ENCODE assay signal across 28 cellular contexts in genomic region chr1:175369696-175370095, GRCh38.
"Had no signal": no experiment of that assay in that cellular context is flagged by ENCODE, and none has a peak within 500 bp of the region (broad histone marks: within the 10 kb centered on the region; RNA-seq: fewer than 3 reads in every experiment).

No MANE protein-coding gene starts in this region.

- ATAC-seq: left colon; mucosa of descending colon; naive thymus-derived CD4-positive, alpha-beta T cell; natural killer cell treated with Interleukin-12 subunit alpha and Interleukin-12 subunit beta and Interleukin-15 and Interleukin-18, amount 100 ng/mL, for 72 hours; pancreas; right cardiac atrium; sciatic nerve; stimulated activated naive B cell treated with anti-CD40 and anti-IgM and Interleukin-4, amounts not matched to agents 10 μg/mL and 1 μg/mL and 100 μg/mL, for 72 hours; stimulated activated naive CD8-positive, alpha-beta T cell treated with anti-CD3 and anti-CD28 coated beads, Interleukin-15, Interleukin-2, amounts not matched to agents 100 U/mL and 50 U/mL, for 24 hours; upper lobe of right lung had no signal

- H3K4me3 ChIP-seq: left ventricle myocardium inferior, lung, mucosa of descending colon, pancreas, prostate gland, skin epidermis, stomach, testis, thyroid gland, transverse colon, upper lobe of right lung had no signal

- H3K4me3 Mint-ChIP-seq: naive thymus-derived CD4-positive, alpha-beta T cell; natural killer cell treated with Interleukin-12 subunit alpha and Interleukin-12 subunit beta and Interleukin-15 and Interleukin-18, amount 100 ng/mL, for 72 hours; stimulated activated naive B cell treated with anti-CD40 and anti-IgM and Interleukin-4, amounts not matched to agents 10 μg/mL and 1 μg/mL and 100 μg/mL, for 72 hours had no signal

- H3K4me1 ChIP-seq: left ventricle myocardium inferior, prostate gland, testis, thyroid gland, transverse colon, upper lobe of right lung had no signal

- FAIRE-seq: kidney, pancreas, urothelium cell line had no signal

- H3K9me3 ChIP-seq: left ventricle myocardium inferior, mucosa of descending colon, pancreas, prostate gland, stomach, testis, thyroid gland, transverse colon, upper lobe of right lung had no signal

- H3K36me3 ChIP-seq: left ventricle myocardium inferior, pancreas, prostate gland, stomach, thyroid gland, transverse colon, upper lobe of right lung had no signal

- H3K27ac Mint-ChIP-seq: naive thymus-derived CD4-positive, alpha-beta T cell; natural killer cell treated with Interleukin-12 subunit alpha and Interleukin-12 subunit beta and Interleukin-15 and Interleukin-18, amount 100 ng/mL, for 72 hours; stimulated activated naive B cell treated with anti-CD40 and anti-IgM and Interleukin-4, amounts not matched to agents 10 μg/mL and 1 μg/mL and 100 μg/mL, for 72 hours had no signal

- H3K27ac ChIP-seq: left ventricle myocardium inferior, pancreas, prostate gland, skin epidermis, stomach, testis, thyroid gland, transverse colon, upper lobe of right lung had no signal

- H3K9me3 Mint-ChIP-seq: natural killer cell treated with Interleukin-12 subunit alpha and Interleukin-12 subunit beta and Interleukin-15 and Interleukin-18, amount 100 ng/mL, for 72 hours; stimulated activated naive B cell treated with anti-CD40 and anti-IgM and Interleukin-4, amounts not matched to agents 10 μg/mL and 1 μg/mL and 100 μg/mL, for 72 hours had no signal

- H3K36me3 Mint-ChIP-seq: naive thymus-derived CD4-positive, alpha-beta T cell; natural killer cell treated with Interleukin-12 subunit alpha and Interleukin-12 subunit beta and Interleukin-15 and Interleukin-18, amount 100 ng/mL, for 72 hours; stimulated activated naive B cell treated with anti-CD40 and anti-IgM and Interleukin-4, amounts not matched to agents 10 μg/mL and 1 μg/mL and 100 μg/mL, for 72 hours had no signal

- H3K27me3 ChIP-seq: pancreas, stomach, testis, thyroid gland, transverse colon, upper lobe of right lung had no signal

- DNase-seq: hippocampal formation; kidney; left colon; left ventricle myocardium inferior; midbrain; mucosa of descending colon; naive thymus-derived CD4-positive, alpha-beta T cell; pancreas; posterior cingulate gyrus; retina; right cardiac atrium; stimulated activated CD4-positive, alpha-beta T cell treated with anti-CD3 and anti-CD28 coated beads, Interleukin-12 subunit alpha, Interleukin-12 subunit beta, amount 100 ng/mL, for 4 hours; stimulated activated CD4-positive, alpha-beta T cell treated with anti-CD3 and anti-CD28 coated beads, Interleukin-15, amount 100 ng/mL, for 24 hours; stimulated activated CD4-positive, alpha-beta T cell treated with anti-CD3 and anti-CD28 coated beads, Interleukin-2, amount 100 ng/mL, for 24 hours; stimulated activated CD4-positive, alpha-beta T cell treated with anti-CD3 and anti-CD28 coated beads, Interleukin-4, amount 100 ng/mL, for 1 hour; stimulated activated naive B cell treated with anti-CD40 and anti-IgM and Interleukin-4, amounts not matched to agents 10 μg/mL and 1 μg/mL and 100 μg/mL, for 72 hours; stimulated activated naive CD8-positive, alpha-beta T cell treated with anti-CD3 and anti-CD28 coated beads, Interleukin-15, Interleukin-2, amounts not matched to agents 100 U/mL and 50 U/mL, for 24 hours; stomach; testis; thyroid gland; transverse colon; upper lobe of right lung had no signal
